In the genomic region with DNA sequence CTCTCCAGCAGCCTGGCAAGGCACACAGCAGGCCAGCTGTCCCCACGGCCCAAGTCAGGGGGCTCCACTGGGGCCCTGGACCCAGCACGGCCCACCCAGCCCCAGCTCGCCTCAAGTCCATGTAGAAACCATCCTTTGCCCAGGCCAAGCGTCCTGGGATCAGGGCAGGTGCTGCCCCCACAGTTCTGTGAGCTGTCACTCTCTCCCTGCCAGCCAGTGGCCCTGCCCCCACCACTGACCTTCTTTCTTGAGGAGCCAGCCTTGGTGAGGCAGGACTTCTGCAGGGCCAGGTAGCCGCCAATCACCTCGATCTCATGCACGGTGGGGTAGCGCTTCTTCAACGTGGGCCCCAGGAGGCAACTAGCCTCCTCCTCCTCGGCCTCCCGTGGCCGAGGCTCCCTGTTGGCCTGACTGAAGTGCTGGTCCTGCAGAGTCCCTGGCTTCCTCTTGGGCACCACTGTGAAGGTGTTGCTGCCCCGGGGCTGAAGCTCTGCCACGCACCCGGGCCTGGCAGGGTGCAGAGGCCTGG, we compare ENCODE assay signal across 1 cellular context.
TF ChIP-seq lines count a peak whose summit lies in the region.

No MANE protein-coding gene starts in this region.

TF ChIP-seq in GM12878, 131 proteins besides CTCF, POLR2A, EP300 and RAD21:
- TF ChIP-seq KDM1A (IDR thresholded peaks at IDR 0.05; ENCODE audit: borderline replicate concordance) (no peak), MEF2B (IDR thresholded peaks at IDR 0.05; ENCODE audit: partially characterized antibody, poor library complexity, severe bottlenecking) (no peak), STAT1 (conservative IDR thresholded peaks at IDR 0.05) (no peak), SMAD5 (IDR thresholded peaks at IDR 0.05; ENCODE audit: low read depth) (no peak)
- TF ChIP-seq, protein P1, sequence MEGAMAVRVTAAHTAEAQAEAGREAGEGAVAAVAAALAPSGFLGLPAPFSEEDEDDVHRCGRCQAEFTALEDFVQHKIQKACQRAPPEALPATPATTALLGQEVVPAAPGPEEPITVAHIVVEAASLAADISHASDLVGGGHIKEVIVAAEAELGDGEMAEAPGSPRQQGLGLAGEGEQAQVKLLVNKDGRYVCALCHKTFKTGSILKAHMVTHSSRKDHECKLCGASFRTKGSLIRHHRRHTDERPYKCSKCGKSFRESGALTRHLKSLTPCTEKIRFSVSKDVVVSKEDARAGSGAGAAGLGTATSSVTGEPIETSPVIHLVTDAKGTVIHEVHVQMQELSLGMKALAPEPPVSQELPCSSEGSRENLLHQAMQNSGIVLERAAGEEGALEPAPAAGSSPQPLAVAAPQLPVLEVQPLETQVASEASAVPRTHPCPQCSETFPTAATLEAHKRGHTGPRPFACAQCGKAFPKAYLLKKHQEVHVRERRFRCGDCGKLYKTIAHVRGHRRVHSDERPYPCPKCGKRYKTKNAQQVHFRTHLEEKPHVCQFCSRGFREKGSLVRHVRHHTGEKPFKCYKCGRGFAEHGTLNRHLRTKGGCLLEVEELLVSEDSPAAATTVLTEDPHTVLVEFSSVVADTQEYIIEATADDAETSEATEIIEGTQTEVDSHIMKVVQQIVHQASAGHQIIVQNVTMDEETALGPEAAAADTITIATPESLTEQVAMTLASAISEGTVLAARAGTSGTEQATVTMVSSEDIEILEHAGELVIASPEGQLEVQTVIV (IDR thresholded peaks at IDR 0.05; ENCODE audit: borderline replicate concordance, partially characterized antibody) = no peak
- TF ChIP-seq, protein P2, sequence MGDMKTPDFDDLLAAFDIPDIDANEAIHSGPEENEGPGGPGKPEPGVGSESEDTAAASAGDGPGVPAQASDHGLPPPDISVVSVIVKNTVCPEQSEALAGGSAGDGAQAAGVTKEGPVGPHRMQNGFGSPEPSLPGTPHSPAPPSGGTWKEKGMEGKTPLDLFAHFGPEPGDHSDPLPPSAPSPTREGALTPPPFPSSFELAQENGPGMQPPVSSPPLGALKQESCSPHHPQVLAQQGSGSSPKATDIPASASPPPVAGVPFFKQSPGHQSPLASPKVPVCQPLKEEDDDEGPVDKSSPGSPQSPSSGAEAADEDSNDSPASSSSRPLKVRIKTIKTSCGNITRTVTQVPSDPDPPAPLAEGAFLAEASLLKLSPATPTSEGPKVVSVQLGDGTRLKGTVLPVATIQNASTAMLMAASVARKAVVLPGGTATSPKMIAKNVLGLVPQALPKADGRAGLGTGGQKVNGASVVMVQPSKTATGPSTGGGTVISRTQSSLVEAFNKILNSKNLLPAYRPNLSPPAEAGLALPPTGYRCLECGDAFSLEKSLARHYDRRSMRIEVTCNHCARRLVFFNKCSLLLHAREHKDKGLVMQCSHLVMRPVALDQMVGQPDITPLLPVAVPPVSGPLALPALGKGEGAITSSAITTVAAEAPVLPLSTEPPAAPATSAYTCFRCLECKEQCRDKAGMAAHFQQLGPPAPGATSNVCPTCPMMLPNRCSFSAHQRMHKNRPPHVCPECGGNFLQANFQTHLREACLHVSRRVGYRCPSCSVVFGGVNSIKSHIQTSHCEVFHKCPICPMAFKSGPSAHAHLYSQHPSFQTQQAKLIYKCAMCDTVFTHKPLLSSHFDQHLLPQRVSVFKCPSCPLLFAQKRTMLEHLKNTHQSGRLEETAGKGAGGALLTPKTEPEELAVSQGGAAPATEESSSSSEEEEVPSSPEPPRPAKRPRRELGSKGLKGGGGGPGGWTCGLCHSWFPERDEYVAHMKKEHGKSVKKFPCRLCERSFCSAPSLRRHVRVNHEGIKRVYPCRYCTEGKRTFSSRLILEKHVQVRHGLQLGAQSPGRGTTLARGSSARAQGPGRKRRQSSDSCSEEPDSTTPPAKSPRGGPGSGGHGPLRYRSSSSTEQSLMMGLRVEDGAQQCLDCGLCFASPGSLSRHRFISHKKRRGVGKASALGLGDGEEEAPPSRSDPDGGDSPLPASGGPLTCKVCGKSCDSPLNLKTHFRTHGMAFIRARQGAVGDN (IDR thresholded peaks at IDR 0.05) = no peak
